ENCODE assay signal across 40 cellular contexts in the genomic region with DNA sequence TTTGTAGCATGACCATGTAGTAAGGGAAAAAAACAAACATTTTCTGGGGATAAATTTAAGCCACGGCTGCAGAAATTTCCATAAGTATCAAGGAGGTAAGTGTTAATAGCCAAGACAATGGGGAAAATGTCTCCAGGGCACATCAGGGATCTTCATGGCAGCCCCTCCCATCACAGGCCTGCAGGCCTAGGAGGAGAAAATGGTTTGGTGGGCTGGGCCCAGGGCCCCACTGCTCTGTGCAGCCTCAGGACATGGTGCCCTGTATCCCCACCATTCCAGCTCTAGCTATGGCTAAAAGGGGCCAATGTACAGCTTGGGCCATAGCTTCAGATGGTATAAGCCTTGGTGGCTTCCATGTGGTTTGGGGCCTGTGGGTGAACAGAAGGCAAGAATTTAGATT.
"Had no signal": no experiment of that assay in that cellular context is flagged by ENCODE, and none has a peak within 500 bp of the region (broad histone marks: within the 10 kb centered on the region; RNA-seq: fewer than 3 reads in every experiment).

No MANE protein-coding gene starts in this region.

- H3K4me3 ChIP-seq: adrenal gland, ascending aorta, body of pancreas, breast epithelium, cardiac muscle cell had no signal

- H3K36me3 Mint-ChIP-seq: activated naive CD4-positive, alpha-beta T cell treated with anti-CD3 and anti-CD28 coated beads, Interleukin-2, amount 10 ng/mL, durations not matched to agents 7 days and 5 days; activated naive CD4-positive, alpha-beta T cell treated with anti-CD3 and anti-CD28 coated beads, Interleukin-2, amount 50 U/mL, for 24 hours; activated naive CD8-positive, alpha-beta T cell; activated naive CD8-positive, alpha-beta T cell treated with anti-CD3 and anti-CD28 coated beads for 36 hours; activated naive CD8-positive, alpha-beta T cell treated with anti-CD3 and anti-CD28 coated beads, Interleukin-2, amount 10 ng/mL, durations not matched to agents 7 days and 5 days had no signal

- H3K27me3 Mint-ChIP-seq: activated naive CD4-positive, alpha-beta T cell treated with anti-CD3 and anti-CD28 coated beads, Interleukin-2, amount 10 ng/mL, durations not matched to agents 7 days and 5 days; activated naive CD4-positive, alpha-beta T cell treated with anti-CD3 and anti-CD28 coated beads, Interleukin-2, amount 50 U/mL, for 24 hours; activated naive CD8-positive, alpha-beta T cell treated with anti-CD3 and anti-CD28 coated beads for 36 hours; activated naive CD8-positive, alpha-beta T cell treated with anti-CD3 and anti-CD28 coated beads, Interleukin-2, amount 10 ng/mL, durations not matched to agents 7 days and 5 days; activated naive CD8-positive, alpha-beta T cell treated with anti-CD3 and anti-CD28 coated beads, Interleukin-2, amount 50 U/mL, for 24 hours; activated T-cell treated with anti-CD3 and anti-CD28 coated beads, Interleukin-2, amount 50 U/mL, for 24 hours; activated T-helper 17 cell treated with anti-CD3 and anti-CD28 coated beads, Interleukin-2, amount 50 U/mL, for 72 hours; central memory CD8-positive, alpha-beta T cell had no signal

- H3K4me1 Mint-ChIP-seq: activated naive CD4-positive, alpha-beta T cell treated with anti-CD3 and anti-CD28 coated beads, Interleukin-2, amount 10 ng/mL, durations not matched to agents 7 days and 5 days; activated naive CD4-positive, alpha-beta T cell treated with anti-CD3 and anti-CD28 coated beads, Interleukin-2, amount 50 U/mL, for 24 hours; activated naive CD8-positive, alpha-beta T cell treated with anti-CD3 and anti-CD28 coated beads for 36 hours; activated naive CD8-positive, alpha-beta T cell treated with anti-CD3 and anti-CD28 coated beads, Interleukin-2, amount 10 ng/mL, durations not matched to agents 7 days and 5 days; activated naive CD8-positive, alpha-beta T cell treated with anti-CD3 and anti-CD28 coated beads, Interleukin-2, amount 50 U/mL, for 24 hours; activated T-helper 17 cell treated with anti-CD3 and anti-CD28 coated beads, Interleukin-2, amount 50 U/mL, for 72 hours; brain; central memory CD8-positive, alpha-beta T cell had no signal

- ATAC-seq: activated naive CD4-positive, alpha-beta T cell treated with anti-CD3 and anti-CD28 coated beads, Interleukin-2, amount 50 U/mL, for 72 hours; activated naive CD8-positive, alpha-beta T cell treated with anti-CD3 and anti-CD28 coated beads, Interleukin-2, amount 50 U/mL, for 24 hours; activated T-cell treated with anti-CD3 and anti-CD28 coated beads, Interleukin-2, amount 50 U/mL, for 4 hours; activated T-cell treated with anti-CD3 and anti-CD28 coated beads, Interleukin-2, amount 50 U/mL, for 72 hours; activated T-helper 17 cell treated with anti-CD3 and anti-CD28 coated beads, Interleukin-2, amount 50 U/mL, for 72 hours; body of pancreas had no signal

- H3K4me3 Mint-ChIP-seq: activated naive CD4-positive, alpha-beta T cell treated with anti-CD3 and anti-CD28 coated beads for 36 hours; activated naive CD4-positive, alpha-beta T cell treated with anti-CD3 and anti-CD28 coated beads, Interleukin-2, amount 10 ng/mL, durations not matched to agents 7 days and 5 days; activated naive CD4-positive, alpha-beta T cell treated with anti-CD3 and anti-CD28 coated beads, Interleukin-2, amount 50 U/mL, for 24 hours; activated naive CD8-positive, alpha-beta T cell; activated naive CD8-positive, alpha-beta T cell treated with anti-CD3 and anti-CD28 coated beads for 36 hours; activated naive CD8-positive, alpha-beta T cell treated with anti-CD3 and anti-CD28 coated beads, Interleukin-2, amount 10 ng/mL, durations not matched to agents 7 days and 5 days; activated naive CD8-positive, alpha-beta T cell treated with anti-CD3 and anti-CD28 coated beads, Interleukin-2, amount 50 U/mL, for 24 hours; activated T-cell treated with anti-CD3 and anti-CD28 coated beads, Interleukin-2, amount 50 U/mL, for 24 hours; activated T-cell treated with anti-CD3 and anti-CD28 coated beads, Interleukin-2, amount 50 U/mL, for 4 hours; activated T-cell treated with anti-CD3 and anti-CD28 coated beads, Interleukin-2, amount 50 U/mL, for 72 hours; activated T-helper 1 cell treated with anti-CD3 and anti-CD28 coated beads, Interleukin-12 subunit alpha, Interleukin-12 subunit beta, Interleukin-2, Interleukin-4 antibody, amounts not matched to agents 30 ng/mL and 10 ng/mL and 1 ng/mL, durations not matched to agents 14 hours and 24 hours and 36 hours; activated T-helper 17 cell treated with anti-CD3 and anti-CD28 coated beads, Interleukin-2, amount 50 U/mL, for 72 hours; brain; central memory CD8-positive, alpha-beta T cell had no signal

- FAIRE-seq: astrocyte, bronchial epithelial cell had no signal

- H3K27me3 ChIP-seq: adrenal gland, ascending aorta, body of pancreas, brain microvascular endothelial cell, breast epithelium, cardiac muscle cell had no signal

- DNase-seq: activated effector memory CD4-positive, alpha-beta T cell treated with anti-CD3 and anti-CD28 coated beads, Interleukin-2, amount 50 U/mL, for 16 hours; activated effector memory CD4-positive, alpha-beta T cell treated with Interleukin-2 at 50 U/mL for 16 hours; activated gamma-delta T cell; activated gamma-delta T cell treated with Interleukin-2 at 50 U/mL for 16 hours; activated naive CD4-positive, alpha-beta T cell; activated naive CD4-positive, alpha-beta T cell treated with anti-CD3 and anti-CD28 coated beads for 36 hours; activated naive CD4-positive, alpha-beta T cell treated with anti-CD3 and anti-CD28 coated beads, Interleukin-2, amount 10 ng/mL, durations not matched to agents 7 days and 5 days; activated naive CD4-positive, alpha-beta T cell treated with anti-CD3 and anti-CD28 coated beads, Interleukin-2, amount 50 U/mL, for 16 hours; activated naive CD4-positive, alpha-beta T cell treated with Interleukin-2 at 50 U/mL for 16 hours; activated naive CD8-positive, alpha-beta T cell treated with anti-CD3 and anti-CD28 coated beads for 36 hours; activated naive CD8-positive, alpha-beta T cell treated with anti-CD3 and anti-CD28 coated beads, Interleukin-2, amount 10 ng/mL, durations not matched to agents 7 days and 5 days; activated naive CD8-positive, alpha-beta T cell treated with anti-CD3 and anti-CD28 coated beads, Interleukin-2, amount 50 U/mL, for 24 hours; activated T-cell treated with anti-CD3 and anti-CD28 coated beads, Interleukin-2, amount 50 U/mL, for 1 hour; activated T-cell treated with anti-CD3 and anti-CD28 coated beads, Interleukin-2, amount 50 U/mL, for 24 hours; activated T-cell treated with anti-CD3 and anti-CD28 coated beads, Interleukin-2, amount 50 U/mL, for 4 hours; activated T-cell treated with anti-CD3 and anti-CD28 coated beads, Interleukin-2, amount 50 U/mL, for 48 hours; activated T-cell treated with anti-CD3 and anti-CD28 coated beads, Interleukin-2, amount 50 U/mL, for 72 hours; adrenal gland; amniotic stem cell; amygdala; anterior cingulate cortex; aorta; body of pancreas; brain microvascular endothelial cell; caudate nucleus; central memory CD4-positive, alpha-beta T cell; cerebellar nuclear complex had no signal

- H3K36me3 ChIP-seq: adrenal gland, ascending aorta, brain microvascular endothelial cell, breast epithelium, cardiac muscle cell had no signal

- H3K4me1 ChIP-seq: adrenal gland, ascending aorta, body of pancreas, breast epithelium had no signal

- H3K27ac ChIP-seq: adrenal gland, ascending aorta, body of pancreas, brain microvascular endothelial cell, breast epithelium, cardiac muscle cell had no signal

- H3K27ac Mint-ChIP-seq: activated naive CD4-positive, alpha-beta T cell treated with anti-CD3 and anti-CD28 coated beads for 36 hours; activated naive CD4-positive, alpha-beta T cell treated with anti-CD3 and anti-CD28 coated beads, Interleukin-2, amount 10 ng/mL, durations not matched to agents 7 days and 5 days; activated naive CD4-positive, alpha-beta T cell treated with anti-CD3 and anti-CD28 coated beads, Interleukin-2, amount 50 U/mL, for 24 hours; activated naive CD4-positive, alpha-beta T cell treated with anti-CD3 and anti-CD28 coated beads, Interleukin-2, amount 50 U/mL, for 72 hours; activated naive CD8-positive, alpha-beta T cell; activated naive CD8-positive, alpha-beta T cell treated with anti-CD3 and anti-CD28 coated beads for 36 hours; activated naive CD8-positive, alpha-beta T cell treated with anti-CD3 and anti-CD28 coated beads, Interleukin-2, amount 10 ng/mL, durations not matched to agents 7 days and 5 days; activated naive CD8-positive, alpha-beta T cell treated with anti-CD3 and anti-CD28 coated beads, Interleukin-2, amount 50 U/mL, for 24 hours; activated T-cell treated with anti-CD3 and anti-CD28 coated beads, Interleukin-2, amount 50 U/mL, for 24 hours; activated T-cell treated with anti-CD3 and anti-CD28 coated beads, Interleukin-2, amount 50 U/mL, for 72 hours; activated T-helper 1 cell treated with anti-CD3 and anti-CD28 coated beads, Interleukin-12 subunit alpha, Interleukin-12 subunit beta, Interleukin-2, Interleukin-4 antibody, amounts not matched to agents 30 ng/mL and 10 ng/mL and 1 ng/mL, durations not matched to agents 14 hours and 24 hours and 36 hours; activated T-helper 17 cell treated with anti-CD3 and anti-CD28 coated beads, Interleukin-2, amount 50 U/mL, for 72 hours; activated T-helper 2 cell treated with anti-CD3 and anti-CD28 coated beads, Interferon-gamma antibody, Interleukin-2, Interleukin-4, amounts not matched to agents 10 μg/mL and 5 μg/mL and 100 μg/mL, durations not matched to agents 14 hours and 24 hours and 36 hours; brain had no signal

- H3K9me3 ChIP-seq: ascending aorta had no signal
